In genomic region chr18:11752116-11752911, GRCh38 we compare ENCODE assay signal across 8 cellular contexts.
A peak's percentile ranks its signal among the peaks of the same experiment; 100 is the strongest.
DNase-seq lines count a peak whose midpoint lies in the region; ATAC-seq and TF ChIP-seq lines count a peak whose summit lies in the region.

No MANE protein-coding gene starts in this region.

- H3K9ac ChIP-seq in HUES6 (ENCODE audit: low read length) (peak overlapping the region; percentile 29), mammary epithelial cell (ENCODE audit: insufficient read depth, low read length) (no peak overlapping the region)

- H3K9me3 ChIP-seq in HUES6 (ENCODE audit: control insufficient read depth, insufficient read depth, low read depth, low read length) (no peaks in the 10 kb centered on the region), mammary epithelial cell (replicated peaks; ENCODE audit: insufficient read depth, low read length) (no peaks in the 10 kb centered on the region), lung (ENCODE audit: control insufficient read depth in 2 of 2, insufficient read depth in 1 of 2, low read length in 1 of 2) (peaks cover 0 to under 1% of the 10 kb centered on the region in 2 donors)

- peak overlapping the region; percentile 39 for H2AFZ ChIP-seq in ACC112 (ENCODE audit: low read length, unreplicated experiment)
- H2AFZ ChIP-seq in mammary epithelial cell (ENCODE audit: low read depth, low read length): peak overlapping the region; percentile 78

- H3K4me3 ChIP-seq in ACC112 (ENCODE audit: low read depth, low read length) (peak overlapping the region; percentile 64), HUES6 (ENCODE audit: low read depth, low read length) (peak overlapping the region; percentile 65), mammary epithelial cell (replicated peaks in 1 of 3; ENCODE audit: insufficient read depth in 1 of 3, low read depth in 2 of 3, low read length in 3 of 3) (peak overlapping the region in 2 of 3 experiments; percentile 7 to 14), lung (peak overlapping the region; percentile 27)

- H3K4me1 ChIP-seq in ACC112 (ENCODE audit: control insufficient read depth, insufficient read depth, low read length, unreplicated experiment) (no peaks in the 10 kb centered on the region), HUES6 (ENCODE audit: control insufficient read depth, insufficient read depth, low read length) (peaks cover 10% of the 10 kb centered on the region; the same call in 1 of the 2 replicates), mammary epithelial cell (ENCODE audit: insufficient read depth, low read length) (peaks cover 3% of the 10 kb centered on the region), lung (ENCODE audit: control insufficient read depth in 2 of 2, insufficient read depth in 2 of 2, low read length in 2 of 2) (peaks cover 0 to 10% of the 10 kb centered on the region in 2 donors)

- no peak for ATAC-seq in lung (ENCODE audit: insufficient read depth, low FRiP score)
- ATAC-seq in HG03342 (IDR thresholded peaks at IDR 0.05; ENCODE audit: unreplicated experiment): no peak

- H3K36me3 ChIP-seq in ACC112 (ENCODE audit: insufficient read depth, low read length) (no peaks in the 10 kb centered on the region), HUES6 (ENCODE audit: control insufficient read depth, insufficient read depth, low read length) (no peaks in the 10 kb centered on the region), mammary epithelial cell (ENCODE audit: insufficient read depth, low read length) (no peaks in the 10 kb centered on the region), lung (ENCODE audit: control insufficient read depth in 2 of 2, insufficient read depth in 2 of 2, low read length in 2 of 2) (no peaks in the 10 kb centered on the region)

- H3K4me2 ChIP-seq in mammary epithelial cell (ENCODE audit: insufficient read depth, low read depth, low read length): peak overlapping the region; percentile 72

- no peak overlapping the region; the same call in 1 of the 2 replicates for H3K27ac ChIP-seq in ACC112 (ENCODE audit: low read depth, low read length)
- H3K27ac ChIP-seq in HUES6 (ENCODE audit: low read depth, low read length): no peak overlapping the region
- no peak overlapping the region for H3K27ac ChIP-seq in mammary epithelial cell (ENCODE audit: insufficient read depth, low read depth, low read length)
- no peak overlapping the region for H3K27ac ChIP-seq in lung (ENCODE audit: low read depth in 1 of 2, low read length in 1 of 2)

- CTCF ChIA-PET in mammary epithelial cell (lab: Charles Lee; ENCODE audit: low non-redundant PET): no interaction called here

- WGBS in mammary epithelial cell (ENCODE audit: low coverage, missing lambda C conversion rate): 9% methylated on average over 44 of the region's 64 CpGs
- 1 to 2% methylated on average over 63 to 64 of the region's 64 CpGs for WGBS in lung, 2 donors

- TF ChIP-seq CTCF in mammary epithelial cell (conservative IDR thresholded peaks at IDR 0.05 in 1 of 2, IDR thresholded peaks at IDR 0.05 in 1 of 2; ENCODE audit: extremely low read depth in 1 of 2, insufficient read depth in 1 of 2, low read depth in 1 of 2, low read length in 2 of 2) (no peak), lung (IDR thresholded peaks at IDR 0.05; ENCODE audit: control extremely low read depth, extremely low read depth) (no peak)

- in situ Hi-C loops in mammary epithelial cell (cut with MboI; ENCODE audit: low sequenced_read_pairs in 2 of 2): no loop called here

- intact Hi-C loops in mammary epithelial cell (cut with micrococcal nuclease): no loop called here

- BruUV-seq in mammary epithelial cell (replicated peaks; lab: Mats Ljungman, UMichigan): no TSS peak

- dilution Hi-C loops in mammary epithelial cell (cut with HindIII; ENCODE audit: low sequenced_read_pairs): no loop called here

- no peaks in the 10 kb centered on the region for H3K79me2 ChIP-seq in ACC112 (ENCODE audit: control insufficient read depth, insufficient read depth, low read length, unreplicated experiment)
- H3K79me2 ChIP-seq in mammary epithelial cell (ENCODE audit: insufficient read depth, low read length): no peaks in the 10 kb centered on the region

- DNase-seq in mammary epithelial cell (no peak), lung (ENCODE audit: low spot score) (no peak), inferior parietal cortex (ENCODE audit: extremely low spot score) (no peak), NCI-H2196 treated with DMSO at 0.1 percent for 48 hours (lab: John Stamatoyannopoulos, UW; ENCODE audit: unreplicated experiment) (no peak)
- DNase-seq in activated CD8-positive, alpha-beta memory T cell treated with anti-CD3 and anti-CD28 coated beads for 24 hours: no peak

- H3K27me3 ChIP-seq in ACC112 (ENCODE audit: insufficient read depth, low read length) (peaks cover 53% of the 10 kb centered on the region), HUES6 (ENCODE audit: control insufficient read depth, insufficient read depth, low read length) (peaks cover 45% of the 10 kb centered on the region), mammary epithelial cell (ENCODE audit: insufficient read depth, low read length) (peaks cover 8% of the 10 kb centered on the region), lung (ENCODE audit: control insufficient read depth, insufficient read depth) (peaks cover 3% of the 10 kb centered on the region)

- H4K20me1 ChIP-seq in mammary epithelial cell (ENCODE audit: insufficient read depth, low read length): no peaks in the 10 kb centered on the region

Comparison
In these comparisons a context has a peak if more than half of its experiments do, and no peak if none do; other contexts are left out.
1. H3K4me3 ChIP-seq: peak in every context shown above with its lines; median percentile 65 in HUES6; 64 in ACC112; 27 in lung; 10 in mammary epithelial cell.